Comparison of ENCODE assay signal across 8 cellular contexts in genomic region chr7:91288208-91288824, GRCh38. TPM values are rescaled to one million over a fixed set of nuclear protein-coding genes. Genes with fewer than 3 reads are reported as not detected.
A peak's percentile ranks its signal among the peaks of the same experiment; 100 is the strongest.
DNase-seq lines count a peak whose midpoint lies in the region; ATAC-seq and TF ChIP-seq lines count a peak whose summit lies in the region.

No MANE protein-coding gene starts in this region.

- POLR2A ChIA-PET in WTC11 (lab: Charles Lee): no interaction called here

- peaks cover 25% of the 10 kb centered on the region for H3K4me1 Mint-ChIP-seq in WTC11

- H3K36me3 Mint-ChIP-seq in WTC11: no peaks in the 10 kb centered on the region

- H3K27ac Mint-ChIP-seq in WTC11: no peak overlapping the region

- no peak overlapping the region for H3K4me3 Mint-ChIP-seq in WTC11

- H3K9me3 Mint-ChIP-seq in WTC11: no peaks in the 10 kb centered on the region

- CTCF ChIA-PET in WTC11 (lab: Charles Lee): interaction anchor here (0.9 to 1.5 kb wide), 10 partner anchors 11 to 564 kb away, joined by 3 to 7 read pairs (median 4); no protein-coding TSS in a partner anchor

- H3K27me3 Mint-ChIP-seq in WTC11 (ENCODE audit: low read depth): peaks cover 32% of the 10 kb centered on the region

- 0 out of 2 replicates have a peak, but pooled peaks have one; percentile 24 for TF ChIP-seq CTCF in WTC11 (IDR thresholded peaks at IDR 0.05)

- peak; percentile 80 for ATAC-seq in WTC11
- no peak for ATAC-seq in HG02884 (IDR thresholded peaks at IDR 0.05; ENCODE audit: unreplicated experiment)
- ATAC-seq in HG02678 (IDR thresholded peaks at IDR 0.05; ENCODE audit: unreplicated experiment): no peak
- no peak for ATAC-seq in GM21423 (IDR thresholded peaks at IDR 0.05; ENCODE audit: unreplicated experiment)

- DNase-seq in SIG-M5 treated with dmso at 0.1 percent for 504 hours (lab: John Stamatoyannopoulos, UW; ENCODE audit: unreplicated experiment): peak; percentile 48
- DNase-seq in SIG-M5 (lab: John Stamatoyannopoulos, UW): no peak
- DNase-seq in HT1080 (ENCODE audit: low read depth): peak; percentile 14
- peak; percentile 77 for DNase-seq in WTC11 (ENCODE audit: low spot score)
- DNase-seq in kidney tubule cell (ENCODE audit: low spot score): peak; percentile 46

TF ChIP-seq in WTC11, 78 proteins besides CTCF, POLR2A, EP300 and RAD21:
- TF ChIP-seq USF2 (CRISPR knock-in tag; IDR thresholded peaks at IDR 0.05) (no peak), PRRX2 (CRISPR knock-in tag; IDR thresholded peaks at IDR 0.05) (0 out of 2 replicates have a peak, but pooled peaks have one; percentile 18), ESRRA (CRISPR knock-in tag; IDR thresholded peaks at IDR 0.05; ENCODE audit: borderline replicate concordance) (no peak)

RNA-seq across cellular contexts. Expression of gene FZD1, which starts 24.1 kb away (rescaled TPM):
- total RNA-seq in HT1080 (2014; rRNA removed; shearing (Covaris generic)): 6.2 and 8.5 TPM in 2 replicates
- 5.4 and 5.8 TPM in 2 replicates for polyA plus RNA-seq in HT1080 (2015; cell fraction: cytosol; rRNA removed)
- 4.4 and 5.3 TPM in 2 replicates for polyA plus RNA-seq in HT1080 (2015; cell fraction: nucleus; rRNA removed)
- 2.0 TPM in 3 replicates for total RNA-seq in WTC11 (2021)
